In genomic region chr3:128585974-128586373, GRCh38 we compare ENCODE assay signal across 20 cellular contexts.
"Had no signal": no experiment of that assay in that cellular context is flagged by ENCODE, and none has a peak within 500 bp of the region (broad histone marks: within the 10 kb centered on the region; RNA-seq: fewer than 3 reads in every experiment).

No MANE protein-coding gene starts in this region.

- DNase-seq: activated CD4-positive, alpha-beta T cell treated with anti-CD3 and anti-CD28 coated beads for 4 hours; activated CD8-positive, alpha-beta T cell treated with anti-CD3 and anti-CD28 coated beads, Interleukin-2, amount 10 ng/mL, durations not matched to agents 7 days and 5 days; activated naive CD4-positive, alpha-beta T cell treated with anti-CD3 and anti-CD28 coated beads, Interleukin-2, amount 10 ng/mL, durations not matched to agents 7 days and 5 days; brain microvascular endothelial cell; esophagus squamous epithelium; heart right ventricle; islet precursor cell; mammary epithelial cell; nephron progenitor cell; psoas muscle; sigmoid colon; stimulated activated CD4-positive, alpha-beta T cell treated with anti-CD3 and anti-CD28 coated beads, Interleukin-4, amount 100 ng/mL, for 1 hour; stimulated activated CD8-positive, alpha-beta memory T cell treated with anti-CD3 and anti-CD28 coated beads, Interleukin-4, amount 100 ng/mL, for 48 hours; stomach; T1000; uterus had no signal

- H3K4me3 Mint-ChIP-seq: activated CD8-positive, alpha-beta T cell treated with anti-CD3 and anti-CD28 coated beads, Interleukin-2, amount 10 ng/mL, durations not matched to agents 7 days and 5 days; activated naive CD4-positive, alpha-beta T cell treated with anti-CD3 and anti-CD28 coated beads, Interleukin-2, amount 10 ng/mL, durations not matched to agents 7 days and 5 days; activated T-helper 1 cell treated with anti-CD3 and anti-CD28 coated beads, Interleukin-12 subunit alpha, Interleukin-12 subunit beta, Interleukin-2, Interleukin-4 antibody, amounts not matched to agents 30 ng/mL and 10 ng/mL and 1 ng/mL, durations not matched to agents 14 hours and 24 hours and 36 hours; nephron progenitor cell had no signal

- H3K4me3 ChIP-seq: esophagus squamous epithelium, heart right ventricle, psoas muscle, sigmoid colon, stomach, thoracic aorta, uterus had no signal

- ATAC-seq: activated CD8-positive, alpha-beta T cell treated with anti-CD3 and anti-CD28 coated beads, Interleukin-2, amount 10 ng/mL, durations not matched to agents 7 days and 5 days; heart right ventricle; left lobe of liver; psoas muscle had no signal

- H3K36me3 Mint-ChIP-seq: activated naive CD4-positive, alpha-beta T cell treated with anti-CD3 and anti-CD28 coated beads, Interleukin-2, amount 10 ng/mL, durations not matched to agents 7 days and 5 days had no signal

- H3K9me3 Mint-ChIP-seq: activated T-helper 1 cell treated with anti-CD3 and anti-CD28 coated beads, Interleukin-12 subunit alpha, Interleukin-12 subunit beta, Interleukin-2, Interleukin-4 antibody, amounts not matched to agents 30 ng/mL and 10 ng/mL and 1 ng/mL, durations not matched to agents 14 hours and 24 hours and 36 hours had no signal

- H3K27me3 ChIP-seq: sigmoid colon, uterus had no signal

- H3K27ac Mint-ChIP-seq: activated CD8-positive, alpha-beta T cell treated with anti-CD3 and anti-CD28 coated beads, Interleukin-2, amount 10 ng/mL, durations not matched to agents 7 days and 5 days; activated naive CD4-positive, alpha-beta T cell treated with anti-CD3 and anti-CD28 coated beads, Interleukin-2, amount 10 ng/mL, durations not matched to agents 7 days and 5 days; activated T-helper 1 cell treated with anti-CD3 and anti-CD28 coated beads, Interleukin-12 subunit alpha, Interleukin-12 subunit beta, Interleukin-2, Interleukin-4 antibody, amounts not matched to agents 30 ng/mL and 10 ng/mL and 1 ng/mL, durations not matched to agents 14 hours and 24 hours and 36 hours; nephron progenitor cell had no signal

- H3K27ac ChIP-seq: brain microvascular endothelial cell, heart right ventricle, psoas muscle, sigmoid colon, stomach, thoracic aorta, uterus, VCaP had no signal

- H3K9me3 ChIP-seq: esophagus squamous epithelium, psoas muscle, sigmoid colon, stomach, uterus had no signal
